ENCODE assay signal across 20 cellular contexts in genomic region chr1:151514366-151514765, GRCh38. TPM values are rescaled to one million over a fixed set of nuclear protein-coding genes. Genes with fewer than 3 reads are reported as not detected.
A peak's percentile ranks its signal among the peaks of the same experiment; 100 is the strongest.
DNase-seq lines count a peak whose midpoint lies in the region; ATAC-seq and TF ChIP-seq lines count a peak whose summit lies in the region.
"Had no signal": no experiment of that assay in that cellular context is flagged by ENCODE, and none has a peak within 500 bp of the region (broad histone marks: within the 10 kb centered on the region; RNA-seq: fewer than 3 reads in every experiment).

No MANE protein-coding gene starts in this region.

- intact Hi-C loops in right lobe of liver (cut with DNase I): no loop called here
- intact Hi-C loops in transverse colon (cut with DNase I; ENCODE audit: low total_unique reads): no loop called here

- H3K4me3 Mint-ChIP-seq in neural progenitor cell: no peak overlapping the region
- H3K4me3 Mint-ChIP-seq: dendritic cell treated with granulocyte-macrophage colony-stimulating factor and Interleukin-4, amounts not matched to agents 40 ng/mL and 50 ng/mL, for 4 days; stimulated activated naive CD8-positive, alpha-beta T cell treated with anti-CD3 and anti-CD28 coated beads, Interleukin-15, Interleukin-2, amounts not matched to agents 100 ng/mL and 50 ng/mL, for 24 hours had no signal

- H3K36me3 ChIP-seq in duodenal mucosa (ENCODE audit: control insufficient read depth in 1 of 2, insufficient read depth in 2 of 2, low read length in 2 of 2) (peaks cover 5 to 10% of the 10 kb centered on the region in 2 donors), right lobe of liver (peaks cover 0 to 11% (median 4%) of the 10 kb centered on the region in 4 donors), transverse colon (no peaks in the 10 kb centered on the region), neural progenitor cell (no peaks in the 10 kb centered on the region)
- H3K36me3 ChIP-seq: ascending aorta, spleen had no signal

- no peak for TF ChIP-seq POLR2A in right lobe of liver (IDR thresholded peaks at IDR 0.05)
- no peak for TF ChIP-seq POLR2A in transverse colon (IDR thresholded peaks at IDR 0.05)

- no peaks in the 10 kb centered on the region for H3K27me3 ChIP-seq in duodenal mucosa (ENCODE audit: control insufficient read depth in 1 of 2, insufficient read depth in 2 of 2, low read length in 2 of 2)
- H3K27me3 ChIP-seq in right lobe of liver: no peaks in the 10 kb centered on the region
- H3K27me3 ChIP-seq in transverse colon: no peaks in the 10 kb centered on the region
- no peaks in the 10 kb centered on the region for H3K27me3 ChIP-seq in neural progenitor cell
- H3K27me3 ChIP-seq: ascending aorta had no signal

- H3K4me3 ChIP-seq in duodenal mucosa (ENCODE audit: low read depth in 1 of 2, low read length in 2 of 2) (peak overlapping the region; percentile 89), right lobe of liver (peak overlapping the region in 2 of 3 donors; percentile 67 to 72), transverse colon (peak overlapping the region in 1 of 4 donors; percentile 75), neural progenitor cell (no peak overlapping the region)
- H3K4me3 ChIP-seq: ascending aorta, spleen had no signal

- no peak overlapping the region for H3K27ac Mint-ChIP-seq in neural progenitor cell
- H3K27ac Mint-ChIP-seq: CD14-positive monocyte; stimulated activated naive CD8-positive, alpha-beta T cell treated with anti-CD3 and anti-CD28 coated beads, Interleukin-15, Interleukin-2, amounts not matched to agents 100 ng/mL and 50 ng/mL, for 24 hours had no signal

- H4K20me1 ChIP-seq in neural progenitor cell (ENCODE audit: low read depth): peaks cover 20% of the 10 kb centered on the region

- H3K4me2 ChIP-seq in neural progenitor cell: no peak overlapping the region

- no peak for TF ChIP-seq EP300 in transverse colon (IDR thresholded peaks at IDR 0.05; ENCODE audit: low read depth)

- peak overlapping the region; percentile 91 to 94 for H3K9ac ChIP-seq in duodenal mucosa (ENCODE audit: low read depth in 1 of 2, low read length in 2 of 2)
- H3K9ac ChIP-seq in neural progenitor cell: no peak overlapping the region

- peaks cover 22 to 41% of the 10 kb centered on the region in 2 donors for H3K4me1 ChIP-seq in duodenal mucosa (ENCODE audit: control insufficient read depth in 1 of 2, insufficient read depth in 2 of 2, low read length in 2 of 2)
- peaks cover 0 to 61% (median 15%) of the 10 kb centered on the region in 4 donors for H3K4me1 ChIP-seq in right lobe of liver
- peaks cover 7 to 46% (median 32%) of the 10 kb centered on the region in 4 donors for H3K4me1 ChIP-seq in transverse colon
- H3K4me1 ChIP-seq in neural progenitor cell: peaks cover 41% of the 10 kb centered on the region

- H2AFZ ChIP-seq in neural progenitor cell (replicated peaks): no peak overlapping the region

- H3K27me3 Mint-ChIP-seq in neural progenitor cell (ENCODE audit: insufficient read depth, low read depth): peaks cover 9% of the 10 kb centered on the region

- peak overlapping the region; percentile 85 for H3K27ac ChIP-seq in duodenal mucosa (ENCODE audit: low read depth, low read length)
- H3K27ac ChIP-seq in right lobe of liver: peak overlapping the region; percentile 82 to 97 (median 90)
- H3K27ac ChIP-seq in transverse colon: peak overlapping the region; percentile 85 to 90 (median 88)
- no peak overlapping the region for H3K27ac ChIP-seq in neural progenitor cell
- H3K27ac ChIP-seq: ascending aorta, HL-60, spleen had no signal

- H3K9me3 Mint-ChIP-seq in neural progenitor cell: no peaks in the 10 kb centered on the region
- H3K9me3 Mint-ChIP-seq: dendritic cell treated with granulocyte-macrophage colony-stimulating factor and Interleukin-4, amounts not matched to agents 40 ng/mL and 50 ng/mL, for 4 days; stimulated activated naive CD8-positive, alpha-beta T cell treated with anti-CD3 and anti-CD28 coated beads, Interleukin-15, Interleukin-2, amounts not matched to agents 100 ng/mL and 50 ng/mL, for 24 hours had no signal

- peaks cover 32% of the 10 kb centered on the region for H3K4me1 Mint-ChIP-seq in neural progenitor cell

- H3K9me3 ChIP-seq in duodenal mucosa (ENCODE audit: control insufficient read depth in 1 of 2, low read length in 2 of 2): no peaks in the 10 kb centered on the region
- H3K9me3 ChIP-seq in right lobe of liver: no peaks in the 10 kb centered on the region
- H3K9me3 ChIP-seq in transverse colon: no peaks in the 10 kb centered on the region
- no peaks in the 10 kb centered on the region for H3K9me3 ChIP-seq in neural progenitor cell (ENCODE audit: low read depth)
- H3K9me3 ChIP-seq: ascending aorta, spleen had no signal

- no peak for TF ChIP-seq CTCF in right lobe of liver (IDR thresholded peaks at IDR 0.05)
- TF ChIP-seq CTCF in transverse colon (IDR thresholded peaks at IDR 0.05): no peak
- no peak for TF ChIP-seq CTCF in neural progenitor cell (IDR thresholded peaks at IDR 0.05)

- peaks cover 3% of the 10 kb centered on the region for H3K36me3 Mint-ChIP-seq in neural progenitor cell
- H3K36me3 Mint-ChIP-seq: CD14-positive monocyte had no signal

- peaks cover 27% of the 10 kb centered on the region for H3K79me2 ChIP-seq in neural progenitor cell (ENCODE audit: low read depth)

- in situ Hi-C loops in transverse colon (cut with MboI; ENCODE audit: low pct_ligation_motif_present in 1 of 4, low pct_unique_long_range_greater_than_20kb in 1 of 4, low sequenced_read_pairs in 3 of 4): no loop called here

- ATAC-seq in right lobe of liver: peak; percentile 35 to 60 (median 43)
- ATAC-seq in HG02763 (IDR thresholded peaks at IDR 0.05; ENCODE audit: unreplicated experiment): no peak

- DNase-seq in HuH-7 (ENCODE audit: low spot score) (peak; percentile 29), right lobe of liver (peak in 2 of 3 donors; percentile 28 to 85), transverse colon (no peak), neural progenitor cell (ENCODE audit: low spot score) (no peak), hippocampal formation (lab: John Stamatoyannopoulos, UW) (no peak)
- no peak for DNase-seq in stimulated activated CD4-positive, alpha-beta T cell treated with anti-CD3 and anti-CD28 coated beads, Interleukin-1b, Interleukin-23, amount 100 ng/mL, for 48 hours
- DNase-seq: activated effector memory CD4-positive, alpha-beta T cell treated with Interleukin-2 at 50 U/mL for 16 hours; EL; HCEC 1CT; Kasumi-1; NCI-H1694; NCI-H524 treated with DMSO at 0.1 percent for 48 hours; spleen had no signal

- WGBS in right lobe of liver (ENCODE audit: insufficient coverage, low coverage, low lambda C conversion rate, missing lambda C conversion rate): 25% methylated on average over 4 of the region's 4 CpGs
- 51 to 65% methylated on average over 3 to 4 of the region's 4 CpGs for WGBS in transverse colon (ENCODE audit: low coverage in 1 of 2), 2 donors

- peaks cover 45% of the 10 kb centered on the region for H3F3A ChIP-seq in neural progenitor cell (ENCODE audit: low read depth)

RNA-seq across cellular contexts. Expression of gene CGN, which starts 3.2 kb away (rescaled TPM):
- total RNA-seq in right lobe of liver (10 to 100 TPM; 15.9 to 65.4 (median 38.6) TPM), transverse colon (100 to 1,000 TPM; 123 to 351 (median 172) TPM), neural progenitor cell (ENCODE audit: low replicate concordance) (5.4 and 12.4 TPM in 2 replicates)
- total RNA-seq: ascending aorta had no signal

RNA-seq across cellular contexts. Expression of gene TUFT1, which starts 25.7 kb away (rescaled TPM):
- total RNA-seq in right lobe of liver (1 to 10 TPM; 1.6 to 8.0 (median 3.1) TPM), transverse colon (10 to 100 TPM; 22.8 to 65.5 (median 30.8) TPM), neural progenitor cell (ENCODE audit: low replicate concordance) (9.3 and 10.0 TPM in 2 replicates)

RNA-seq across cellular contexts. Expression of gene POGZ, which starts 55.1 kb away (rescaled TPM):
- total RNA-seq in right lobe of liver (10 to 100 TPM; 13.5 to 44.9 (median 29.9) TPM), transverse colon (10 to 100 TPM; 44.1 to 90.9 (median 72.7) TPM), neural progenitor cell (ENCODE audit: low replicate concordance) (61.5 and 71.6 TPM in 2 replicates)

Comparison
In these comparisons a context has a peak if more than half of its experiments do, and no peak if none do; other contexts are left out.
1. DNase-seq: peak in HuH-7 (single experiment) and right lobe of liver (2 of 3); none in transverse colon (single experiment), neural progenitor cell (single experiment), stimulated activated CD4-positive, alpha-beta T cell treated with anti-CD3 and anti-CD28 coated beads, Interleukin-1b, Interleukin-23, amount 100 ng/mL, for 48 hours (single experiment) and hippocampal formation (0 of 2).